In genomic region chr6:101114703-101115102, GRCh38 we compare ENCODE assay signal across 9 cellular contexts.
DNase-seq lines count a peak whose midpoint lies in the region; ATAC-seq, FAIRE-seq and TF ChIP-seq lines count a peak whose summit lies in the region.
"Had no signal": no experiment of that assay in that cellular context is flagged by ENCODE, and none has a peak within 500 bp of the region (broad histone marks: within the 10 kb centered on the region; RNA-seq: fewer than 3 reads in every experiment).

No MANE protein-coding gene starts in this region.

- H3K9me3 Mint-ChIP-seq in activated T-helper 1 cell treated with anti-CD3 and anti-CD28 coated beads, Interleukin-12 subunit alpha, Interleukin-12 subunit beta, Interleukin-2, Interleukin-4 antibody, amounts not matched to agents 30 ng/mL and 10 ng/mL and 1 ng/mL, durations not matched to agents 14 hours and 24 hours and 36 hours, result no peaks in the 10 kb centered on the region
- H3K9me3 Mint-ChIP-seq: activated naive CD4-positive, alpha-beta T cell treated with anti-CD3 and anti-CD28 coated beads, Interleukin-2, amount 50 U/mL, for 24 hours had no signal

- H3K4me1 Mint-ChIP-seq in activated T-helper 1 cell treated with anti-CD3 and anti-CD28 coated beads, Interleukin-12 subunit alpha, Interleukin-12 subunit beta, Interleukin-2, Interleukin-4 antibody, amounts not matched to agents 30 ng/mL and 10 ng/mL and 1 ng/mL, durations not matched to agents 14 hours and 24 hours and 36 hours (ENCODE audit: low read depth), result no peaks in the 10 kb centered on the region
- H3K4me1 Mint-ChIP-seq: activated naive CD4-positive, alpha-beta T cell treated with anti-CD3 and anti-CD28 coated beads, Interleukin-2, amount 50 U/mL, for 24 hours had no signal

- no peak overlapping the region for H3K4me3 Mint-ChIP-seq in activated T-helper 1 cell treated with anti-CD3 and anti-CD28 coated beads, Interleukin-12 subunit alpha, Interleukin-12 subunit beta, Interleukin-2, Interleukin-4 antibody, amounts not matched to agents 30 ng/mL and 10 ng/mL and 1 ng/mL, durations not matched to agents 14 hours and 24 hours and 36 hours
- H3K4me3 Mint-ChIP-seq: activated naive CD4-positive, alpha-beta T cell treated with anti-CD3 and anti-CD28 coated beads, Interleukin-2, amount 50 U/mL, for 24 hours had no signal

- no peaks in the 10 kb centered on the region for H3K36me3 Mint-ChIP-seq in activated T-helper 1 cell treated with anti-CD3 and anti-CD28 coated beads, Interleukin-12 subunit alpha, Interleukin-12 subunit beta, Interleukin-2, Interleukin-4 antibody, amounts not matched to agents 30 ng/mL and 10 ng/mL and 1 ng/mL, durations not matched to agents 14 hours and 24 hours and 36 hours (ENCODE audit: low read depth)
- H3K36me3 Mint-ChIP-seq: activated naive CD4-positive, alpha-beta T cell treated with anti-CD3 and anti-CD28 coated beads, Interleukin-2, amount 50 U/mL, for 24 hours had no signal

- H2AFZ ChIP-seq in MM.1S (ENCODE audit: low read length), result no peak overlapping the region

- DNase-seq in AG08396 (ENCODE audit: low spot score), result peak; percentile 11
- DNase-seq in MM.1S, result peak; percentile 45
- DNase-seq in RCC 7860 (ENCODE audit: low spot score), result peak; percentile 21
- peak; percentile 46 for DNase-seq in fibroblast of peridontal ligament (ENCODE audit: extremely low read depth)
- peak; percentile 66 for DNase-seq in retina
- DNase-seq in activated T-helper 1 cell treated with anti-CD3 and anti-CD28 coated beads, Interleukin-12 subunit alpha, Interleukin-12 subunit beta, Interleukin-2, Interleukin-4 antibody, amounts not matched to agents 30 ng/mL and 10 ng/mL and 1 ng/mL, durations not matched to agents 14 hours and 24 hours and 36 hours (ENCODE audit: low spot score), result no peak

- H4K20me1 ChIP-seq in MM.1S (ENCODE audit: insufficient read depth, low read length), result no peaks in the 10 kb centered on the region

- no peaks in the 10 kb centered on the region for H3K79me2 ChIP-seq in MM.1S (ENCODE audit: low read length)

- peak; percentile 47 for TF ChIP-seq CTCF in MM.1S (IDR thresholded peaks at IDR 0.05; ENCODE audit: low read length)

- H3K27me3 ChIP-seq in MM.1S (replicated peaks; ENCODE audit: insufficient read depth, low read length), result no peaks in the 10 kb centered on the region

- intact Hi-C loops in activated T-helper 1 cell treated with anti-CD3 and anti-CD28 coated beads, Interleukin-12 subunit alpha, Interleukin-12 subunit beta, Interleukin-2, Interleukin-4 antibody, amounts not matched to agents 30 ng/mL and 10 ng/mL and 1 ng/mL, durations not matched to agents 14 hours and 24 hours and 36 hours (cut with micrococcal nuclease), result no loop called here

- H3K27me3 Mint-ChIP-seq in activated T-helper 1 cell treated with anti-CD3 and anti-CD28 coated beads, Interleukin-12 subunit alpha, Interleukin-12 subunit beta, Interleukin-2, Interleukin-4 antibody, amounts not matched to agents 30 ng/mL and 10 ng/mL and 1 ng/mL, durations not matched to agents 14 hours and 24 hours and 36 hours (ENCODE audit: insufficient read depth), result no peaks in the 10 kb centered on the region
- H3K27me3 Mint-ChIP-seq: activated naive CD4-positive, alpha-beta T cell treated with anti-CD3 and anti-CD28 coated beads, Interleukin-2, amount 50 U/mL, for 24 hours had no signal

- no peaks in the 10 kb centered on the region for H3K9me3 ChIP-seq in MM.1S (replicated peaks; ENCODE audit: insufficient read depth, low read length)

- no peak overlapping the region for H3K27ac ChIP-seq in MM.1S (ENCODE audit: low read length)

- no peaks in the 10 kb centered on the region for H3K4me1 ChIP-seq in MM.1S (ENCODE audit: low read length)

- ATAC-seq in GM19452 (IDR thresholded peaks at IDR 0.05; ENCODE audit: unreplicated experiment), result peak; percentile 62
- ATAC-seq in GM21360 (IDR thresholded peaks at IDR 0.05; ENCODE audit: unreplicated experiment), result no peak

- no peak overlapping the region for H3K4me3 ChIP-seq in MM.1S (ENCODE audit: low read length)

- no peak for FAIRE-seq in RCC 7860 (lab: Jason Lieb, UNC)

- no peak overlapping the region for H3K27ac Mint-ChIP-seq in activated T-helper 1 cell treated with anti-CD3 and anti-CD28 coated beads, Interleukin-12 subunit alpha, Interleukin-12 subunit beta, Interleukin-2, Interleukin-4 antibody, amounts not matched to agents 30 ng/mL and 10 ng/mL and 1 ng/mL, durations not matched to agents 14 hours and 24 hours and 36 hours
- H3K27ac Mint-ChIP-seq: activated naive CD4-positive, alpha-beta T cell treated with anti-CD3 and anti-CD28 coated beads, Interleukin-2, amount 50 U/mL, for 24 hours had no signal

- H3K36me3 ChIP-seq in MM.1S (replicated peaks; ENCODE audit: insufficient read depth, low read length), result no peaks in the 10 kb centered on the region

- H3K9me2 ChIP-seq in MM.1S (replicated peaks; ENCODE audit: insufficient read depth, low read length), result no peaks in the 10 kb centered on the region

- H3K9ac ChIP-seq in MM.1S (ENCODE audit: low read length), result no peak overlapping the region

- H3F3A ChIP-seq in MM.1S (ENCODE audit: insufficient read depth, low read length), result no peaks in the 10 kb centered on the region

- no peak overlapping the region for H3K4me2 ChIP-seq in MM.1S (ENCODE audit: low read depth, low read length)
